In genomic region chr1:26864610-26865480, GRCh38 we compare ENCODE assay signal across 1 cellular context.
TF ChIP-seq lines count a peak whose summit lies in the region.

No MANE protein-coding gene starts in this region.

TF ChIP-seq in K562, 482 proteins besides CTCF, POLR2A, EP300 and RAD21 (continued from another document):
- no peak for TF ChIP-seq TRIM25 (IDR thresholded peaks at IDR 0.05; ENCODE audit: borderline replicate concordance)
- no peak for TF ChIP-seq NR2C2 (CRISPR knock-in tag; IDR thresholded peaks at IDR 0.05)
- peak; percentile 46; the same call in 1 of the 2 replicates for TF ChIP-seq NR2C2 (tag; IDR thresholded peaks at IDR 0.05)
- TF ChIP-seq MBD2 (IDR thresholded peaks at IDR 0.05; ENCODE audit: borderline replicate concordance, low read depth), result peak; percentile 96
- peak; percentile 68 for TF ChIP-seq HNRNPLL (IDR thresholded peaks at IDR 0.05; ENCODE audit: low read depth, low read length, poor library complexity, severe bottlenecking)
- TF ChIP-seq, protein P1, sequence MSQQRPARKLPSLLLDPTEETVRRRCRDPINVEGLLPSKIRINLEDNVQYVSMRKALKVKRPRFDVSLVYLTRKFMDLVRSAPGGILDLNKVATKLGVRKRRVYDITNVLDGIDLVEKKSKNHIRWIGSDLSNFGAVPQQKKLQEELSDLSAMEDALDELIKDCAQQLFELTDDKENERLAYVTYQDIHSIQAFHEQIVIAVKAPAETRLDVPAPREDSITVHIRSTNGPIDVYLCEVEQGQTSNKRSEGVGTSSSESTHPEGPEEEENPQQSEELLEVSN (IDR thresholded peaks at IDR 0.05; ENCODE audit: borderline replicate concordance in 1 of 2, extremely low read depth in 1 of 2, insufficient read depth in 1 of 2, insufficient read length in 1 of 2, low read depth in 1 of 2, low read length in 1 of 2, poor library complexity in 1 of 2, severe bottlenecking in 1 of 2), result peak; percentile 98 to 100
- TF ChIP-seq SMAD3 (CRISPR knock-in tag; conservative IDR thresholded peaks at IDR 0.05), result no peak
- peak; percentile 11; the same call in 1 of the 2 replicates for TF ChIP-seq ZBTB33 (CRISPR knock-in tag; IDR thresholded peaks at IDR 0.05)
- TF ChIP-seq ZNF785 (CRISPR knock-in tag; IDR thresholded peaks at IDR 0.05), result no peak
- peak; percentile 95 for TF ChIP-seq NFYB (IDR thresholded peaks at IDR 0.05; ENCODE audit: extremely low read depth, insufficient read length)
- peak; percentile 82 for TF ChIP-seq MAX (CRISPR knock-in tag; IDR thresholded peaks at IDR 0.05)
- TF ChIP-seq TRIM28 (IDR thresholded peaks at IDR 0.05), result no peak
- TF ChIP-seq, protein P2, sequence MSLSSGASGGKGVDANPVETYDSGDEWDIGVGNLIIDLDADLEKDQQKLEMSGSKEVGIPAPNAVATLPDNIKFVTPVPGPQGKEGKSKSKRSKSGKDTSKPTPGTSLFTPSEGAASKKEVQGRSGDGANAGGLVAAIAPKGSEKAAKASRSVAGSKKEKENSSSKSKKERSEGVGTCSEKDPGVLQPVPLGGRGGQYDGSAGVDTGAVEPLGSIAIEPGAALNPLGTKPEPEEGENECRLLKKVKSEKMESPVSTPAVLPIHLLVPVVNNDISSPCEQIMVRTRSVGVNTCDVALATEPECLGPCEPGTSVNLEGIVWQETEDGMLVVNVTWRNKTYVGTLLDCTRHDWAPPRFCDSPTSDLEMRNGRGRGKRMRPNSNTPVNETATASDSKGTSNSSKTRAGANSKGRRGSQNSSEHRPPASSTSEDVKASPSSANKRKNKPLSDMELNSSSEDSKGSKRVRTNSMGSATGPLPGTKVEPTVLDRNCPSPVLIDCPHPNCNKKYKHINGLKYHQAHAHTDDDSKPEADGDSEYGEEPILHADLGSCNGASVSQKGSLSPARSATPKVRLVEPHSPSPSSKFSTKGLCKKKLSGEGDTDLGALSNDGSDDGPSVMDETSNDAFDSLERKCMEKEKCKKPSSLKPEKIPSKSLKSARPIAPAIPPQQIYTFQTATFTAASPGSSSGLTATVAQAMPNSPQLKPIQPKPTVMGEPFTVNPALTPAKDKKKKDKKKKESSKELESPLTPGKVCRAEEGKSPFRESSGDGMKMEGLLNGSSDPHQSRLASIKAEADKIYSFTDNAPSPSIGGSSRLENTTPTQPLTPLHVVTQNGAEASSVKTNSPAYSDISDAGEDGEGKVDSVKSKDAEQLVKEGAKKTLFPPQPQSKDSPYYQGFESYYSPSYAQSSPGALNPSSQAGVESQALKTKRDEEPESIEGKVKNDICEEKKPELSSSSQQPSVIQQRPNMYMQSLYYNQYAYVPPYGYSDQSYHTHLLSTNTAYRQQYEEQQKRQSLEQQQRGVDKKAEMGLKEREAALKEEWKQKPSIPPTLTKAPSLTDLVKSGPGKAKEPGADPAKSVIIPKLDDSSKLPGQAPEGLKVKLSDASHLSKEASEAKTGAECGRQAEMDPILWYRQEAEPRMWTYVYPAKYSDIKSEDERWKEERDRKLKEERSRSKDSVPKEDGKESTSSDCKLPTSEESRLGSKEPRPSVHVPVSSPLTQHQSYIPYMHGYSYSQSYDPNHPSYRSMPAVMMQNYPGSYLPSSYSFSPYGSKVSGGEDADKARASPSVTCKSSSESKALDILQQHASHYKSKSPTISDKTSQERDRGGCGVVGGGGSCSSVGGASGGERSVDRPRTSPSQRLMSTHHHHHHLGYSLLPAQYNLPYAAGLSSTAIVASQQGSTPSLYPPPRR (CRISPR knock-in tag; IDR thresholded peaks at IDR 0.05; ENCODE audit: borderline replicate concordance), result no peak
- TF ChIP-seq CREB3 (tag; conservative IDR thresholded peaks at IDR 0.05; ENCODE audit: low read depth), result no peak
- TF ChIP-seq ZNF143 (CRISPR knock-in tag; IDR thresholded peaks at IDR 0.05), result peak; percentile 42; the same call in 1 of the 2 replicates
- peak; percentile 79 for TF ChIP-seq POLR2AphosphoS5 (IDR thresholded peaks at IDR 0.05; ENCODE audit: control insufficient read depth, insufficient read depth, low read depth, low read length)
- TF ChIP-seq, protein P3, sequence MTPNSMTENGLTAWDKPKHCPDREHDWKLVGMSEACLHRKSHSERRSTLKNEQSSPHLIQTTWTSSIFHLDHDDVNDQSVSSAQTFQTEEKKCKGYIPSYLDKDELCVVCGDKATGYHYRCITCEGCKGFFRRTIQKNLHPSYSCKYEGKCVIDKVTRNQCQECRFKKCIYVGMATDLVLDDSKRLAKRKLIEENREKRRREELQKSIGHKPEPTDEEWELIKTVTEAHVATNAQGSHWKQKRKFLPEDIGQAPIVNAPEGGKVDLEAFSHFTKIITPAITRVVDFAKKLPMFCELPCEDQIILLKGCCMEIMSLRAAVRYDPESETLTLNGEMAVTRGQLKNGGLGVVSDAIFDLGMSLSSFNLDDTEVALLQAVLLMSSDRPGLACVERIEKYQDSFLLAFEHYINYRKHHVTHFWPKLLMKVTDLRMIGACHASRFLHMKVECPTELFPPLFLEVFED (CRISPR knock-in tag; conservative IDR thresholded peaks at IDR 0.05), result no peak
- peak in 1 of 3 experiments; percentile 47 for TF ChIP-seq YY1 (IDR thresholded peaks at IDR 0.05; ENCODE audit: borderline replicate concordance in 1 of 3, control insufficient read depth in 1 of 3, extremely low read depth in 1 of 3, insufficient read depth in 3 of 3, insufficient read length in 1 of 3, insufficient replicate concordance in 2 of 3, low read depth in 1 of 3, low read length in 2 of 3)
- peak; percentile 92; the same call in 1 of the 2 replicates for TF ChIP-seq E2F3 (CRISPR knock-in tag; IDR thresholded peaks at IDR 0.05)
- peak; percentile 100 for TF ChIP-seq CTBP1 (IDR thresholded peaks at IDR 0.05; ENCODE audit: borderline replicate concordance)
- peak; percentile 59 for TF ChIP-seq RBBP5 (IDR thresholded peaks at IDR 0.05; ENCODE audit: borderline replicate concordance, insufficient read depth, low read length, poor library complexity, severe bottlenecking)
- peak; percentile 100 for TF ChIP-seq RB1 (IDR thresholded peaks at IDR 0.05; ENCODE audit: low read depth)
- TF ChIP-seq TAF1 (IDR thresholded peaks at IDR 0.05; ENCODE audit: control insufficient read depth, extremely low read depth, insufficient read depth, low read length, severe bottlenecking), result peak; percentile 69
- peak; percentile 56; the same call in 1 of the 2 replicates for TF ChIP-seq PML (IDR thresholded peaks at IDR 0.05; ENCODE audit: low read length)
- TF ChIP-seq, protein P4, sequence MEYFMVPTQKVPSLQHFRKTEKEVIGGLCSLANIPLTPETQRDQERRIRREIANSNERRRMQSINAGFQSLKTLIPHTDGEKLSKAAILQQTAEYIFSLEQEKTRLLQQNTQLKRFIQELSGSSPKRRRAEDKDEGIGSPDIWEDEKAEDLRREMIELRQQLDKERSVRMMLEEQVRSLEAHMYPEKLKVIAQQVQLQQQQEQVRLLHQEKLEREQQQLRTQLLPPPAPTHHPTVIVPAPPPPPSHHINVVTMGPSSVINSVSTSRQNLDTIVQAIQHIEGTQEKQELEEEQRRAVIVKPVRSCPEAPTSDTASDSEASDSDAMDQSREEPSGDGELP (CRISPR knock-in tag; IDR thresholded peaks at IDR 0.05; ENCODE audit: borderline replicate concordance), result peak; percentile 84
- TF ChIP-seq ELF2 (CRISPR knock-in tag; IDR thresholded peaks at IDR 0.05), result peak; percentile 85
- peak; percentile 40 to 67; a peak in 1 of 4 replicates for TF ChIP-seq SIN3A (IDR thresholded peaks at IDR 0.05; ENCODE audit: borderline replicate concordance in 2 of 2, control insufficient read depth in 1 of 2, low read depth in 2 of 2, low read length in 2 of 2)
- peak; percentile 96 for TF ChIP-seq PKNOX1 (IDR thresholded peaks at IDR 0.05)
- TF ChIP-seq, protein P5, sequence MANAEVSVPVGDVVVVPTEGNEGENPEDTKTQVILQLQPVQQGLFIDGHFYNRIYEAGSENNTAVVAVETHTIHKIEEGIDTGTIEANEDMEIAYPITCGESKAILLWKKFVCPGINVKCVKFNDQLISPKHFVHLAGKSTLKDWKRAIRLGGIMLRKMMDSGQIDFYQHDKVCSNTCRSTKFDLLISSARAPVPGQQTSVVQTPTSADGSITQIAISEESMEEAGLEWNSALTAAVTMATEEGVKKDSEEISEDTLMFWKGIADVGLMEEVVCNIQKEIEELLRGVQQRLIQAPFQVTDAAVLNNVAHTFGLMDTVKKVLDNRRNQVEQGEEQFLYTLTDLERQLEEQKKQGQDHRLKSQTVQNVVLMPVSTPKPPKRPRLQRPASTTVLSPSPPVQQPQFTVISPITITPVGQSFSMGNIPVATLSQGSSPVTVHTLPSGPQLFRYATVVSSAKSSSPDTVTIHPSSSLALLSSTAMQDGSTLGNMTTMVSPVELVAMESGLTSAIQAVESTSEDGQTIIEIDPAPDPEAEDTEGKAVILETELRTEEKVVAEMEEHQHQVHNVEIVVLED (CRISPR knock-in tag; IDR thresholded peaks at IDR 0.05), result peak; percentile 59
- TF ChIP-seq CCNT2 (IDR thresholded peaks at IDR 0.05; ENCODE audit: borderline replicate concordance, extremely low read depth, insufficient read length, low read depth, low read length), result peak; percentile 96
- TF ChIP-seq FOXP4 (CRISPR knock-in tag; IDR thresholded peaks at IDR 0.05; ENCODE audit: borderline replicate concordance), result peak; percentile 87; the same call in 1 of the 2 replicates
